8 cellular contexts compared by ENCODE assay signal in the genomic region with DNA sequence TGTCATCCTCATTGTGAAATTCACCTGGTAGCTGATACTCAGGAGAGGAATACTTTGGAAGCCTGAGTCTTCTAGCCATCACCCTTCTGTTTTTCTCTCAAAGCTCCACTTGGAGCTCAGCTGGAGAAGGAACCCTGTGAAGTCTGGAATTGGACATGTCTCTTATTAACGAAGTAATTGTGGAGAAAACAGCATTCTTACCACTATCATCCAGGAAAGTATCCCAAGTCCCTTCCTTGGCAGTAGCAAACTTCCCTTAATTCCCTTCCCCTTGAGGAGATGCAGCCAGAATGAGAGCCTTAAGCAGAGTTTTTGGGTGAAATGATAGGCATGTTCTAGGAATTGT.
DNase-seq lines count a peak whose midpoint lies in the region; ATAC-seq lines count a peak whose summit lies in the region.

No MANE protein-coding gene starts in this region.

- peaks cover 26% of the 10 kb centered on the region for H3K4me1 Mint-ChIP-seq in stimulated activated naive CD8-positive, alpha-beta T cell treated with anti-CD3 and anti-CD28 coated beads, Interleukin-15, Interleukin-2, amounts not matched to agents 100 ng/mL and 50 ng/mL, for 24 hours (ENCODE audit: low read depth)

- no peaks in the 10 kb centered on the region for H3K9me3 ChIP-seq in mucosa of stomach (ENCODE audit: control insufficient read depth, low read length)

- no peaks in the 10 kb centered on the region for H3K27me3 ChIP-seq in mucosa of stomach (ENCODE audit: control insufficient read depth, insufficient read depth, low read length)

- H3K9ac ChIP-seq in mucosa of stomach (ENCODE audit: low read length): peak overlapping the region; percentile 89

- no peak for ATAC-seq in stimulated activated naive CD8-positive, alpha-beta T cell treated with anti-CD3 and anti-CD28 coated beads, Interleukin-15, Interleukin-2, amounts not matched to agents 100 U/mL and 50 U/mL, for 24 hours
- ATAC-seq in GM21528 (IDR thresholded peaks at IDR 0.05; ENCODE audit: low FRiP score, unreplicated experiment): no peak

- H3K27me3 Mint-ChIP-seq in stimulated activated naive CD8-positive, alpha-beta T cell treated with anti-CD3 and anti-CD28 coated beads, Interleukin-15, Interleukin-2, amounts not matched to agents 100 ng/mL and 50 ng/mL, for 24 hours: no peaks in the 10 kb centered on the region

- no peak for DNase-seq in stimulated activated naive CD8-positive, alpha-beta T cell treated with anti-CD3 and anti-CD28 coated beads, Interleukin-15, Interleukin-2, amounts not matched to agents 100 U/mL and 50 U/mL, for 24 hours
- no peak for DNase-seq in caudate nucleus (lab: John Stamatoyannopoulos, UW)
- DNase-seq in hepatic stellate cell (ENCODE audit: low spot score): no peak
- no peak for DNase-seq in GM03348 (ENCODE audit: low spot score)
- DNase-seq in HPDE6-E6E7 (ENCODE audit: extremely low spot score): no peak

- peak overlapping the region; percentile 81 for H3K4me3 Mint-ChIP-seq in stimulated activated naive CD8-positive, alpha-beta T cell treated with anti-CD3 and anti-CD28 coated beads, Interleukin-15, Interleukin-2, amounts not matched to agents 100 ng/mL and 50 ng/mL, for 24 hours

- H3K27ac Mint-ChIP-seq in stimulated activated naive CD8-positive, alpha-beta T cell treated with anti-CD3 and anti-CD28 coated beads, Interleukin-15, Interleukin-2, amounts not matched to agents 100 ng/mL and 50 ng/mL, for 24 hours: peak overlapping the region; percentile 85

- peaks cover 15% of the 10 kb centered on the region for H3K4me1 ChIP-seq in mucosa of stomach (ENCODE audit: control insufficient read depth, insufficient read depth, low read length)

- peak overlapping the region; percentile 97 for H3K27ac ChIP-seq in caudate nucleus (ENCODE audit: low read depth, low read length)

- no peaks in the 10 kb centered on the region for H3K9me3 Mint-ChIP-seq in stimulated activated naive CD8-positive, alpha-beta T cell treated with anti-CD3 and anti-CD28 coated beads, Interleukin-15, Interleukin-2, amounts not matched to agents 100 ng/mL and 50 ng/mL, for 24 hours

- no peaks in the 10 kb centered on the region for H3K36me3 Mint-ChIP-seq in stimulated activated naive CD8-positive, alpha-beta T cell treated with anti-CD3 and anti-CD28 coated beads, Interleukin-15, Interleukin-2, amounts not matched to agents 100 ng/mL and 50 ng/mL, for 24 hours (ENCODE audit: low read depth)

- peak overlapping the region; percentile 64 for H3K4me3 ChIP-seq in mucosa of stomach (ENCODE audit: low read length)

- H3K36me3 ChIP-seq in mucosa of stomach (ENCODE audit: control insufficient read depth, insufficient read depth, low read length): no peaks in the 10 kb centered on the region
